In the genomic region with DNA sequence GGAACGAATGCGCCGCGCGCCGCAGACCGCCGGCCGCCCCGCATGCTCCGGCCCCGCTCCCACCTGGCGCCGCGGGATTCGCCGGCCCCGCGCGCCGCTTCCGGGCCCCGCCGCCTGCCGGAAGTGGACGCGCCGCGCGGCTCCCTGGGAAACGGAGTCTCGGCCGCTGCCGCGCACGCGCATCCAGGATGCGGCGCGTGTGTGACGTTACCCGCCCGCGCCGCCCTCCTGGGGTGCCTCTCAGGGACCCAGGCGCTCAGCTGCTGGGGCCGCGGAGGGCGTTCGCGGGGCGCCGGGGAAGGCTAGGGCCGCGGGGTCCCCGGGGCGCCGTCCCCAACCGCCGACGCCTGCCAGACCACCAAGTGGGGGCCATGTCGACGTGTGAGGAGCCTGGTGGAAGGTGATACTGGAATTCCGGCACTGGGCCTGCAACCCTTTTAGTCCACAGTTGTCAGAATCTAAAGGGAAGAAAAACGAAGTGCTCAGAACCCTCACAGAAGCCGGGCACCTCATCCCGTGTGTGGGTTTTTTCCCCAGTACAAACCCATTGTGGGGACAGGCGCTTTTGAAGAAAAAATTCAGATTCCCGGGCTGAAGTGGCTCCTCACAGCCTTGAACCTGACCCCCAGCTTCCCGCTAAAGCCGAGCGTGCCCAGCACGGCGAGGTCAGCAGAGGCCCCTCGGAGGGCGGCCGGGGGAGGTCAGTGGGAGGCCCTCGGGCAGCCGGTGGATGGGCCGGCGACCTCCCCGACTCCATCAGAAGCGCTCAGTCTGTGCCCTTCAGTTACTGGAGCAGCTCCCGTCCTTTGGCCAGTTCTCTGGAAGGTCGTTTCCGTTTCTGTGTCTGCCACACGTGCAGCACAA, we compare ENCODE assay signal across 8 cellular contexts. TPM values are rescaled to one million over a fixed set of nuclear protein-coding genes. Genes with fewer than 3 reads are reported as not detected.
A peak's percentile ranks its signal among the peaks of the same experiment; 100 is the strongest.
DNase-seq lines count a peak whose midpoint lies in the region; ATAC-seq and TF ChIP-seq lines count a peak whose summit lies in the region.

A gene with protein sequence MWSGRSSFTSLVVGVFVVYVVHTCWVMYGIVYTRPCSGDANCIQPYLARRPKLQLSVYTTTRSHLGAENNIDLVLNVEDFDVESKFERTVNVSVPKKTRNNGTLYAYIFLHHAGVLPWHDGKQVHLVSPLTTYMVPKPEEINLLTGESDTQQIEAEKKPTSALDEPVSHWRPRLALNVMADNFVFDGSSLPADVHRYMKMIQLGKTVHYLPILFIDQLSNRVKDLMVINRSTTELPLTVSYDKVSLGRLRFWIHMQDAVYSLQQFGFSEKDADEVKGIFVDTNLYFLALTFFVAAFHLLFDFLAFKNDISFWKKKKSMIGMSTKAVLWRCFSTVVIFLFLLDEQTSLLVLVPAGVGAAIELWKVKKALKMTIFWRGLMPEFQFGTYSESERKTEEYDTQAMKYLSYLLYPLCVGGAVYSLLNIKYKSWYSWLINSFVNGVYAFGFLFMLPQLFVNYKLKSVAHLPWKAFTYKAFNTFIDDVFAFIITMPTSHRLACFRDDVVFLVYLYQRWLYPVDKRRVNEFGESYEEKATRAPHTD (minus strand): TSS at position 125 of the 864 bp plus-strand sequence. CDS start 258 bp downstream, outside the sequence.

- H3K9me2 ChIP-seq in hepatocyte (replicated peaks; ENCODE audit: insufficient read depth): no peaks in the 10 kb centered on the region

- H3K4me1 ChIP-seq in hepatocyte (ENCODE audit: insufficient read depth) (peaks cover 15% of the 10 kb centered on the region), aorta (ENCODE audit: control insufficient read depth in 1 of 2, insufficient read depth in 2 of 2, low read length in 2 of 2) (no peaks in the 10 kb centered on the region)

- H3K27me3 ChIP-seq in hepatocyte (no peaks in the 10 kb centered on the region), aorta (ENCODE audit: control insufficient read depth in 1 of 2, insufficient read depth in 2 of 2, low read length in 1 of 2) (no peaks in the 10 kb centered on the region)

- H3K4me3 ChIP-seq in astrocyte of the cerebellum (ENCODE audit: low read depth, low read length): peak within 1 kb of the TSS; percentile 97
- peak within 1 kb of the TSS; percentile 99 for H3K4me3 ChIP-seq in hepatocyte
- peak within 1 kb of the TSS; percentile 89 to 97 for H3K4me3 ChIP-seq in aorta (ENCODE audit: low read length in 2 of 2)

- in situ Hi-C loops in astrocyte of the cerebellum (cut with HindIII; ENCODE audit: low sequenced_read_pairs): no loop called here

- H3K36me3 ChIP-seq in hepatocyte (replicated peaks; ENCODE audit: insufficient read depth, low read depth) (no peaks in the 10 kb centered on the region), aorta (ENCODE audit: control insufficient read depth in 1 of 2, insufficient read depth in 2 of 2, low read length in 1 of 2) (no peaks in the 10 kb centered on the region)

- TF ChIP-seq CTCF in astrocyte of the cerebellum (IDR thresholded peaks at IDR 0.05; ENCODE audit: low read depth, low read length, missing control alignments) (no peak), hepatocyte (IDR thresholded peaks at IDR 0.05; ENCODE audit: poor library complexity) (no peak)

- peak; percentile 64 for DNase-seq in NCI-H1694 treated with DMSO at 0.1 percent for 48 hours (lab: John Stamatoyannopoulos, UW)
- peak; percentile 85 for DNase-seq in T-helper 9 cell
- peak; percentile 63 for DNase-seq in astrocyte of the cerebellum (ENCODE audit: low read depth)
- peak; percentile 97 for DNase-seq in hepatocyte (ENCODE audit: low spot score)
- peak; percentile 93 for DNase-seq in retina
- peak; percentile 92 to 96 for DNase-seq in aorta

- ATAC-seq in GM18505 (IDR thresholded peaks at IDR 0.05; ENCODE audit: unreplicated experiment) (peak; percentile 78), HG02885 (IDR thresholded peaks at IDR 0.05; ENCODE audit: poor library complexity, unreplicated experiment) (peak; percentile 81), aorta (ENCODE audit: low FRiP score) (peak; percentile 94)

- H2AFZ ChIP-seq in hepatocyte: peak within 1 kb of the TSS; percentile 95

- no peaks in the 10 kb centered on the region for H3K9me3 ChIP-seq in hepatocyte (ENCODE audit: low read depth)
- H3K9me3 ChIP-seq in aorta (ENCODE audit: control insufficient read depth, low read length): no peaks in the 10 kb centered on the region

- H3K27ac ChIP-seq in hepatocyte (peak within 1 kb of the TSS; percentile 88), aorta (ENCODE audit: low read depth in 1 of 2, low read length in 2 of 2) (peak within 1 kb of the TSS in 1 of 2 donors; percentile 58)

- H3K79me2 ChIP-seq in hepatocyte: peaks cover 37% of the 10 kb centered on the region

- intact Hi-C loops in aorta (cut with DNase I): loop anchor here (5.0 to 10.0 kb wide), 5 partner anchors 180 to 450 kb away; a partner anchor contains a TSS

- peak; percentile 79 for TF ChIP-seq POLR2A in GM18505 (IDR thresholded peaks at IDR 0.05; ENCODE audit: borderline replicate concordance, extremely low read depth, insufficient read depth, insufficient read length)

- H4K20me1 ChIP-seq in hepatocyte (ENCODE audit: insufficient read depth, poor library complexity, severe bottlenecking): no peaks in the 10 kb centered on the region

- peak within 1 kb of the TSS; percentile 100 for H3K4me2 ChIP-seq in hepatocyte

- 5% methylated on average over 64 of the region's 87 CpGs for WGBS in hepatocyte (ENCODE audit: low lambda C conversion rate, missing lambda C conversion rate)
- WGBS in aorta, 2 donors: 1 to 2% methylated on average over 60 to 87 of the region's 87 CpGs

RNA-seq across cellular contexts. Expression of the gene that starts here (rescaled TPM):
- 99.3 and 130 TPM in 2 replicates for total RNA-seq in hepatocyte
- polyA plus RNA-seq in hepatocyte: 129 and 143 TPM in 2 replicates
- total RNA-seq in aorta: 10 to 100 TPM; 66.0 to 71.2 TPM
- polyA plus RNA-seq in aorta: 10 to 100 TPM; 72.5 to 95.5 TPM
